ENCODE assay signal across 29 cellular contexts in genomic region chr6:105121981-105122380, GRCh38. TPM values are rescaled to one million over a fixed set of nuclear protein-coding genes. Genes with fewer than 3 reads are reported as not detected.
DNase-seq lines count a peak whose midpoint lies in the region; ATAC-seq and TF ChIP-seq lines count a peak whose summit lies in the region.
"Had no signal": no experiment of that assay in that cellular context is flagged by ENCODE, and none has a peak within 500 bp of the region (broad histone marks: within the 10 kb centered on the region; RNA-seq: fewer than 3 reads in every experiment).

No MANE protein-coding gene starts in this region.

- H3K4me3 ChIP-seq in adipocyte (ENCODE audit: low read length), result no peak overlapping the region
- no peak overlapping the region for H3K4me3 ChIP-seq in gastrocnemius medialis
- H3K4me3 ChIP-seq: A549, cardiac muscle cell, pancreas, skin epidermis, upper lobe of right lung had no signal

- H3K4me1 ChIP-seq in adipocyte (ENCODE audit: control insufficient read depth, insufficient read depth, low read length) (peaks cover 8% of the 10 kb centered on the region), gastrocnemius medialis (peaks cover 0 to 5% of the 10 kb centered on the region in 2 donors)
- H3K4me1 ChIP-seq: A549, pancreas, upper lobe of right lung had no signal

- intact Hi-C loops in gastrocnemius medialis (cut with DNase I; ENCODE audit: low total_unique reads), result no loop called here

- H3K36me3 ChIP-seq in adipocyte (ENCODE audit: control insufficient read depth, insufficient read depth, low read length, severe bottlenecking), result no peaks in the 10 kb centered on the region
- H3K36me3 ChIP-seq in gastrocnemius medialis, result peaks cover 0 to 59% of the 10 kb centered on the region in 2 donors
- H3K36me3 ChIP-seq: pancreas, upper lobe of right lung had no signal

- no peaks in the 10 kb centered on the region for H3K27me3 ChIP-seq in adipocyte (replicated peaks; ENCODE audit: control insufficient read depth, insufficient read depth, low read length)
- H3K27me3 ChIP-seq in gastrocnemius medialis, result no peaks in the 10 kb centered on the region
- H3K27me3 ChIP-seq: cardiac muscle cell, pancreas, upper lobe of right lung had no signal

- no peak for TF ChIP-seq POLR2A in gastrocnemius medialis (IDR thresholded peaks at IDR 0.05)

- in situ Hi-C loops in gastrocnemius medialis (cut with MboI; ENCODE audit: low sequenced_read_pairs in 4 of 4), result no loop called here

- peaks cover 17% of the 10 kb centered on the region for H3K27me3 Mint-ChIP-seq in stimulated activated memory B cell treated with anti-CD40 and anti-IgM and Interleukin-4, amounts not matched to agents 10 μg/mL and 1 μg/mL and 100 μg/mL, for 72 hours

- H3K9ac ChIP-seq in adipocyte (ENCODE audit: low read length), result no peak overlapping the region

- no peaks in the 10 kb centered on the region for H3K9me3 Mint-ChIP-seq in stimulated activated memory B cell treated with anti-CD40 and anti-IgM and Interleukin-4, amounts not matched to agents 10 μg/mL and 1 μg/mL and 100 μg/mL, for 72 hours
- H3K9me3 Mint-ChIP-seq: activated CD4-positive, alpha-beta T cell treated with anti-CD3 and anti-CD28 coated beads, Interleukin-2, amount 10 ng/mL, durations not matched to agents 24 days and 14 days; activated naive CD8-positive, alpha-beta T cell treated with anti-CD3 and anti-CD28 coated beads for 36 hours; CD4-positive, alpha-beta T cell; T-cell had no signal

- H3K4me3 Mint-ChIP-seq in stimulated activated memory B cell treated with anti-CD40 and anti-IgM and Interleukin-4, amounts not matched to agents 10 μg/mL and 1 μg/mL and 100 μg/mL, for 72 hours, result no peak overlapping the region
- H3K4me3 Mint-ChIP-seq: activated CD4-positive, alpha-beta T cell treated with anti-CD3 and anti-CD28 coated beads, Interleukin-2, amount 10 ng/mL, durations not matched to agents 24 days and 14 days; activated naive CD8-positive, alpha-beta T cell treated with anti-CD3 and anti-CD28 coated beads for 36 hours; CD4-positive, alpha-beta T cell; T-cell had no signal

- TF ChIP-seq CTCF in gastrocnemius medialis (IDR thresholded peaks at IDR 0.05 in 4 of 5, conservative IDR thresholded peaks at IDR 0.05 in 1 of 5), result no peak

- peak overlapping the region; percentile 2 to 74 (median 48) for H3K27ac ChIP-seq in gastrocnemius medialis
- H3K27ac ChIP-seq: A549, cardiac muscle cell, pancreas, skin epidermis, upper lobe of right lung had no signal

- no peak overlapping the region for H3K27ac Mint-ChIP-seq in stimulated activated memory B cell treated with anti-CD40 and anti-IgM and Interleukin-4, amounts not matched to agents 10 μg/mL and 1 μg/mL and 100 μg/mL, for 72 hours
- H3K27ac Mint-ChIP-seq: activated CD4-positive, alpha-beta T cell treated with anti-CD3 and anti-CD28 coated beads, Interleukin-2, amount 10 ng/mL, durations not matched to agents 24 days and 14 days; activated naive CD8-positive, alpha-beta T cell treated with anti-CD3 and anti-CD28 coated beads for 36 hours; CD4-positive, alpha-beta T cell; T-cell had no signal

- DNase-seq in NCI-H2107 treated with DMSO at 0.1 percent for 48 hours (lab: John Stamatoyannopoulos, UW; ENCODE audit: unreplicated experiment), result peak; percentile 66
- no peak for DNase-seq in NCI-H2107 (lab: John Stamatoyannopoulos, UW)
- DNase-seq in NCI-H2029 (lab: John Stamatoyannopoulos, UW), result peak; percentile 0
- DNase-seq in adipocyte (ENCODE audit: low read depth), result peak; percentile 18
- no peak for DNase-seq in gastrocnemius medialis
- no peak for DNase-seq in NCI-H524 (lab: John Stamatoyannopoulos, UW)
- DNase-seq in NCI-H748 (lab: John Stamatoyannopoulos, UW; ENCODE audit: unreplicated experiment), result no peak
- DNase-seq: activated CD4-positive, alpha-beta T cell treated with anti-CD3 and anti-CD28 coated beads, Interleukin-2, amount 10 ng/mL, durations not matched to agents 24 days and 14 days; activated effector memory CD4-positive, alpha-beta T cell treated with anti-CD3 and anti-CD28 coated beads, Interleukin-2, amount 50 U/mL, for 16 hours; activated naive CD8-positive, alpha-beta T cell treated with anti-CD3 and anti-CD28 coated beads for 36 hours; activated T-cell treated with anti-CD3 and anti-CD28 coated beads, Interleukin-2, amount 50 U/mL, for 1 hour; aorta; CD4-positive, alpha-beta T cell; effector CD4-positive, alpha-beta T cell; hypothalamus; MV-4-11; NCI-H1694; NCI-H446; OCI-M1; pancreas; stimulated activated naive CD4-positive, alpha-beta T cell treated with Interleukin-2 at 50 U/mL for 16 hours; T-cell; upper lobe of right lung had no signal

- no peaks in the 10 kb centered on the region for H3K4me1 Mint-ChIP-seq in stimulated activated memory B cell treated with anti-CD40 and anti-IgM and Interleukin-4, amounts not matched to agents 10 μg/mL and 1 μg/mL and 100 μg/mL, for 72 hours
- H3K4me1 Mint-ChIP-seq: activated CD4-positive, alpha-beta T cell treated with anti-CD3 and anti-CD28 coated beads, Interleukin-2, amount 10 ng/mL, durations not matched to agents 24 days and 14 days; activated naive CD8-positive, alpha-beta T cell treated with anti-CD3 and anti-CD28 coated beads for 36 hours; T-cell had no signal

- ATAC-seq in gastrocnemius medialis, result no peak
- ATAC-seq in stimulated activated memory B cell treated with anti-CD40 and anti-IgM and Interleukin-4, amounts not matched to agents 10 μg/mL and 1 μg/mL and 100 μg/mL, for 72 hours, result no peak
- ATAC-seq: A549, HCT116, pancreas, T-cell, upper lobe of right lung had no signal

- H3K36me3 Mint-ChIP-seq in stimulated activated memory B cell treated with anti-CD40 and anti-IgM and Interleukin-4, amounts not matched to agents 10 μg/mL and 1 μg/mL and 100 μg/mL, for 72 hours, result no peaks in the 10 kb centered on the region
- H3K36me3 Mint-ChIP-seq: activated naive CD8-positive, alpha-beta T cell treated with anti-CD3 and anti-CD28 coated beads for 36 hours; T-cell had no signal

- H3K9me3 ChIP-seq in adipocyte (ENCODE audit: control insufficient read depth, low read length) (no peaks in the 10 kb centered on the region), gastrocnemius medialis (no peaks in the 10 kb centered on the region)
- H3K9me3 ChIP-seq: A549, pancreas, upper lobe of right lung had no signal

RNA-seq across cellular contexts. Expression of gene POPDC3, which starts 57.8 kb away (rescaled TPM):
- total RNA-seq in gastrocnemius medialis, result 100 to 1,000 TPM; 105 to 218 (median 179) TPM
- total RNA-seq: activated CD4-positive, alpha-beta T cell treated with anti-CD3 and anti-CD28 coated beads, Interleukin-2, amount 10 ng/mL, durations not matched to agents 24 days and 14 days; activated CD8-positive, alpha-beta memory T cell treated with anti-CD3 and anti-CD28 coated beads for 36 hours; activated naive CD8-positive, alpha-beta T cell treated with anti-CD3 and anti-CD28 coated beads for 36 hours; aorta; CD4-positive, alpha-beta T cell; T-cell had no signal

Comparison
In these comparisons a context has a peak if more than half of its experiments do, and no peak if none do; other contexts are left out.
1. DNase-seq: peak in NCI-H2107 treated with DMSO at 0.1 percent for 48 hours (single experiment), NCI-H2029 (single experiment) and adipocyte (single experiment); none in NCI-H2107 (single experiment), gastrocnemius medialis (0 of 2), NCI-H524 (0 of 2) and NCI-H748 (single experiment).